In the genomic region with DNA sequence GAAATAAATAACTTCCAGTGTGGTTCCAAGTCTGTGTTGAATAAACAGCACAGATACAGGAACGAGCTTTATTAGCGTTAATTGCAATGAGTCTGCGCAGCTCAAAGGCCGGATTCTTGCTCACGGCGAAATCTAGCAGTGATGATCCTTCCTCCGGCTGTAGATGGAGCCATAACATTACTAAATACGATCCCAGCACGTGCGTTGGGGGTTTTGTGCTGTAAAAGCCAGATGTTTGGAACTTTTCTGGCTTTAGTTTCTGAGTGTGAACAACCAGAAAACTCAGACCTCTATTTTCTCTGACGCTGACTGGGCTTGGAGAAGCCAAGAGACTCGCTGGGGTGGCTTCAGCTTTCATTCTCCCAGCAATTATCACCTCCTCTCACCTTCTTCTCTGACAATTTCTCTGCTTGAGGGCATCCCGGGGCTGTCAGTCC, we compare ENCODE assay signal across 1 cellular context.
TF ChIP-seq lines count a peak whose summit lies in the region.

No MANE protein-coding gene starts in this region.

TF ChIP-seq in GM12878, 131 proteins besides CTCF, POLR2A, EP300 and RAD21 (continued from another document):
- TF ChIP-seq SMC3 (IDR thresholded peaks at IDR 0.05; ENCODE audit: borderline replicate concordance, low read length) (peak; percentile 77; the same call in 1 of the 2 replicates), POU2F2 (IDR thresholded peaks at IDR 0.05; ENCODE audit: borderline replicate concordance, low read depth, low read length) (no peak), BHLHE40 (IDR thresholded peaks at IDR 0.05; ENCODE audit: borderline replicate concordance in 1 of 2, low read depth in 2 of 2, low read length in 1 of 2) (peak; percentile 98 to 100), RELA (IDR thresholded peaks at IDR 0.05; ENCODE audit: borderline replicate concordance, partially characterized antibody) (no peak), POLR2AphosphoS2 (IDR thresholded peaks at IDR 0.05; ENCODE audit: low read depth, low read length) (no peak)
- TF ChIP-seq, protein P1, sequence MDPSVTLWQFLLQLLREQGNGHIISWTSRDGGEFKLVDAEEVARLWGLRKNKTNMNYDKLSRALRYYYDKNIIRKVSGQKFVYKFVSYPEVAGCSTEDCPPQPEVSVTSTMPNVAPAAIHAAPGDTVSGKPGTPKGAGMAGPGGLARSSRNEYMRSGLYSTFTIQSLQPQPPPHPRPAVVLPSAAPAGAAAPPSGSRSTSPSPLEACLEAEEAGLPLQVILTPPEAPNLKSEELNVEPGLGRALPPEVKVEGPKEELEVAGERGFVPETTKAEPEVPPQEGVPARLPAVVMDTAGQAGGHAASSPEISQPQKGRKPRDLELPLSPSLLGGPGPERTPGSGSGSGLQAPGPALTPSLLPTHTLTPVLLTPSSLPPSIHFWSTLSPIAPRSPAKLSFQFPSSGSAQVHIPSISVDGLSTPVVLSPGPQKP (IDR thresholded peaks at IDR 0.05; ENCODE audit: low read depth, low read length) = no peak
- TF ChIP-seq, protein P2, sequence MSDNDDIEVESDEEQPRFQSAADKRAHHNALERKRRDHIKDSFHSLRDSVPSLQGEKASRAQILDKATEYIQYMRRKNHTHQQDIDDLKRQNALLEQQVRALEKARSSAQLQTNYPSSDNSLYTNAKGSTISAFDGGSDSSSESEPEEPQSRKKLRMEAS (IDR thresholded peaks at IDR 0.05; ENCODE audit: low read depth, low read length) = peak; percentile 82
